Comparison of ENCODE assay signal across 7 cellular contexts in the genomic region with DNA sequence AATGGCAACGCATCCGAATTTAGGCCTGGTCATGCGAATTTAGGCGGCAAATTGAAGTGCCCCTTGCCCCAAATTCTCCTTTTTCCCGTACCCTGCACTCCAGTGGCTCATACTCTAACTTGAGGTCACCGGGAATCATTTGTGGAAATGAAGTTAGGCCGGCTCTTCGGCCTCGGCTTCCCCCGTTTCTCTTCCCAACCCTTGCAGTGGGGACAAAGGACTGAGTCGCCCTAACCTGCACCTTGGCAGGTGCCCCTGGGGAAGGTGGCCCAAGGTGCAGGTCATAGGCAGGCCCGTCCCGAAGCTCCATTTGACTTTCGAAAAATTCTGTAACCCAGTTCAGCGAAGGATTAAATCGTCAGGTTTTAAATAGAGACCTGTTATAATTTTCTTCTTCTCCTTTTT. TPM values are rescaled to one million over a fixed set of nuclear protein-coding genes. Genes with fewer than 3 reads are reported as not detected.
A peak's percentile ranks its signal among the peaks of the same experiment; 100 is the strongest.
DNase-seq lines count a peak whose midpoint lies in the region; ATAC-seq and TF ChIP-seq lines count a peak whose summit lies in the region.

No MANE protein-coding gene starts in this region.

- peak; percentile 3 for ATAC-seq in GM21723 (IDR thresholded peaks at IDR 0.05; ENCODE audit: unreplicated experiment)

- TF ChIP-seq EP300 in sigmoid colon (IDR thresholded peaks at IDR 0.05), result no peak

- no peaks in the 10 kb centered on the region for H3K9me3 ChIP-seq in SJCRH30 (replicated peaks)
- no peaks in the 10 kb centered on the region for H3K9me3 ChIP-seq in sigmoid colon

- H3K4me3 ChIP-seq in SJCRH30 (peak overlapping the region; percentile 69), fibroblast of villous mesenchyme (ENCODE audit: low read depth, low read length) (peak overlapping the region; percentile 72), sigmoid colon (peak overlapping the region; percentile 63 to 87 (median 74))

- WGBS in sigmoid colon, 2 donors, result 26 to 50% methylated on average over 16 of the region's 16 CpGs

- no peak for TF ChIP-seq POLR2A in sigmoid colon (IDR thresholded peaks at IDR 0.05)

- intact Hi-C loops in sigmoid colon (cut with DNase I), result loop anchor here (1.0 to 5.0 kb wide), 6 partner anchors 49 to 1560 kb away; a partner anchor contains a TSS

- DNase-seq in SJCRH30 (no peak), fibroblast of villous mesenchyme (ENCODE audit: low read depth) (no peak), sigmoid colon (no peak), HPDE6-E6E7 (ENCODE audit: extremely low spot score) (no peak), NCI-H2107 (lab: John Stamatoyannopoulos, UW) (no peak)
- DNase-seq in NK-92 treated with Interleukin-12 subunit alpha and Interleukin-12 subunit beta, amount 100 ng/mL, for 24 hours (lab: John Stamatoyannopoulos, UW), result no peak

- H3K36me3 ChIP-seq in SJCRH30 (no peaks in the 10 kb centered on the region), sigmoid colon (no peaks in the 10 kb centered on the region)

- no peaks in the 10 kb centered on the region for H3K27me3 ChIP-seq in SJCRH30
- H3K27me3 ChIP-seq in sigmoid colon, result no peaks in the 10 kb centered on the region

- H3K27ac ChIP-seq in SJCRH30 (peak overlapping the region; percentile 66; the same call in 1 of the 2 replicates), sigmoid colon (peak overlapping the region; percentile 93 to 99 (median 98))

- TF ChIP-seq CTCF in fibroblast of villous mesenchyme (IDR thresholded peaks at IDR 0.05; ENCODE audit: insufficient read depth, low read depth, low read length) (no peak), sigmoid colon (IDR thresholded peaks at IDR 0.05) (no peak)

- H3K4me1 ChIP-seq in SJCRH30 (peaks cover 8% of the 10 kb centered on the region), sigmoid colon (peaks cover 0 to 22% (median 15%) of the 10 kb centered on the region in 4 donors)

RNA-seq across cellular contexts. Expression of a gene that starts 0.8 kb away (rescaled TPM):
- 5.8 and 7.5 TPM in 2 replicates for total RNA-seq in SJCRH30 (2014; rRNA removed; shearing (Covaris generic))
- total RNA-seq in fibroblast of villous mesenchyme (6.8 and 8.6 TPM in 2 replicates), sigmoid colon (1 to 10 TPM; 2.2 to 5.4 (median 3.3) TPM)
- 1 to 10 TPM; 4.4 to 9.3 (median 4.8) TPM for polyA plus RNA-seq in sigmoid colon

RNA-seq across cellular contexts. Expression of a gene that starts 48.9 kb away (rescaled TPM):
- 151 and 163 TPM in 2 replicates for total RNA-seq in SJCRH30 (2014; rRNA removed; shearing (Covaris generic))
- total RNA-seq in fibroblast of villous mesenchyme, result 123 and 186 TPM in 2 replicates
- 100 to 1,000 TPM; 144 to 219 (median 165) TPM for total RNA-seq in sigmoid colon
- polyA plus RNA-seq in sigmoid colon, result 10 to 100 TPM; 12.9 to 46.5 (median 18.6) TPM
